In genomic region chr12:8026282-8026637, GRCh38 we compare ENCODE assay signal across 1 cellular context.
TF ChIP-seq lines count a peak whose summit lies in the region.

No MANE protein-coding gene starts in this region.

TF ChIP-seq in HepG2, 621 proteins besides CTCF, POLR2A, EP300 and RAD21 (continued from another document):
- peak in 1 of 2 experiments; percentile 13; a peak in 1 of 4 replicates for TF ChIP-seq KLF16 (CRISPR knock-in tag; IDR thresholded peaks at IDR 0.05)
- TF ChIP-seq, protein P1, sequence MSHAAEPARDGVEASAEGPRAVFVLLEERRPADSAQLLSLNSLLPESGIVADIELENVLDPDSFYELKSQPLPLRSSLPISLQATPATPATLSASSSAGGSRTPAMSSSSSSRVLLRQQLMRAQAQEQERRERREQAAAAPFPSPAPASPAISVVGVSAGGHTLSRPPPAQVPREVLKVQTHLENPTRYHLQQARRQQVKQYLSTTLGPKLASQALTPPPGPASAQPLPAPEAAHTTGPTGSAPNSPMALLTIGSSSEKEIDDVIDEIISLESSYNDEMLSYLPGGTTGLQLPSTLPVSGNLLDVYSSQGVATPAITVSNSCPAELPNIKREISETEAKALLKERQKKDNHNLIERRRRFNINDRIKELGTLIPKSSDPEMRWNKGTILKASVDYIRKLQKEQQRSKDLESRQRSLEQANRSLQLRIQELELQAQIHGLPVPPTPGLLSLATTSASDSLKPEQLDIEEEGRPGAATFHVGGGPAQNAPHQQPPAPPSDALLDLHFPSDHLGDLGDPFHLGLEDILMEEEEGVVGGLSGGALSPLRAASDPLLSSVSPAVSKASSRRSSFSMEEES (CRISPR knock-in tag; IDR thresholded peaks at IDR 0.05) = peak; percentile 18; the same call in 1 of the 2 replicates
- TF ChIP-seq MEIS2 (CRISPR knock-in tag; IDR thresholded peaks at IDR 0.05) = no peak
- TF ChIP-seq ZNF724P (CRISPR knock-in tag; IDR thresholded peaks at IDR 0.05; ENCODE audit: borderline replicate concordance) = no peak
- no peak for TF ChIP-seq SIX1 (CRISPR knock-in tag; IDR thresholded peaks at IDR 0.05; ENCODE audit: borderline replicate concordance)
- peak; percentile 4; the same call in 1 of the 2 replicates for TF ChIP-seq ZNF772 (CRISPR knock-in tag; IDR thresholded peaks at IDR 0.05)
- peak; percentile 80; the same call in 1 of the 2 replicates for TF ChIP-seq DNMT3B (CRISPR knock-in tag; conservative IDR thresholded peaks at IDR 0.05)
- peak; percentile 67; the same call in 1 of the 2 replicates for TF ChIP-seq FOXK1 (CRISPR knock-in tag; IDR thresholded peaks at IDR 0.05; ENCODE audit: borderline replicate concordance, low read depth)
- TF ChIP-seq FOXO1 (CRISPR knock-in tag; IDR thresholded peaks at IDR 0.05) = peak; percentile 76
- TF ChIP-seq NFKB2 (CRISPR knock-in tag; IDR thresholded peaks at IDR 0.05; ENCODE audit: borderline replicate concordance) = no peak
- 0 out of 2 replicates have a peak, but pooled peaks have one; percentile 50 for TF ChIP-seq ONECUT2 (CRISPR knock-in tag; IDR thresholded peaks at IDR 0.05)
- TF ChIP-seq MED1 (CRISPR knock-in tag; IDR thresholded peaks at IDR 0.05) = peak; percentile 23; the same call in 1 of the 2 replicates
- no peak for TF ChIP-seq ZNF484 (CRISPR knock-in tag; IDR thresholded peaks at IDR 0.05; ENCODE audit: borderline replicate concordance, low read depth)
- TF ChIP-seq, protein P2, sequence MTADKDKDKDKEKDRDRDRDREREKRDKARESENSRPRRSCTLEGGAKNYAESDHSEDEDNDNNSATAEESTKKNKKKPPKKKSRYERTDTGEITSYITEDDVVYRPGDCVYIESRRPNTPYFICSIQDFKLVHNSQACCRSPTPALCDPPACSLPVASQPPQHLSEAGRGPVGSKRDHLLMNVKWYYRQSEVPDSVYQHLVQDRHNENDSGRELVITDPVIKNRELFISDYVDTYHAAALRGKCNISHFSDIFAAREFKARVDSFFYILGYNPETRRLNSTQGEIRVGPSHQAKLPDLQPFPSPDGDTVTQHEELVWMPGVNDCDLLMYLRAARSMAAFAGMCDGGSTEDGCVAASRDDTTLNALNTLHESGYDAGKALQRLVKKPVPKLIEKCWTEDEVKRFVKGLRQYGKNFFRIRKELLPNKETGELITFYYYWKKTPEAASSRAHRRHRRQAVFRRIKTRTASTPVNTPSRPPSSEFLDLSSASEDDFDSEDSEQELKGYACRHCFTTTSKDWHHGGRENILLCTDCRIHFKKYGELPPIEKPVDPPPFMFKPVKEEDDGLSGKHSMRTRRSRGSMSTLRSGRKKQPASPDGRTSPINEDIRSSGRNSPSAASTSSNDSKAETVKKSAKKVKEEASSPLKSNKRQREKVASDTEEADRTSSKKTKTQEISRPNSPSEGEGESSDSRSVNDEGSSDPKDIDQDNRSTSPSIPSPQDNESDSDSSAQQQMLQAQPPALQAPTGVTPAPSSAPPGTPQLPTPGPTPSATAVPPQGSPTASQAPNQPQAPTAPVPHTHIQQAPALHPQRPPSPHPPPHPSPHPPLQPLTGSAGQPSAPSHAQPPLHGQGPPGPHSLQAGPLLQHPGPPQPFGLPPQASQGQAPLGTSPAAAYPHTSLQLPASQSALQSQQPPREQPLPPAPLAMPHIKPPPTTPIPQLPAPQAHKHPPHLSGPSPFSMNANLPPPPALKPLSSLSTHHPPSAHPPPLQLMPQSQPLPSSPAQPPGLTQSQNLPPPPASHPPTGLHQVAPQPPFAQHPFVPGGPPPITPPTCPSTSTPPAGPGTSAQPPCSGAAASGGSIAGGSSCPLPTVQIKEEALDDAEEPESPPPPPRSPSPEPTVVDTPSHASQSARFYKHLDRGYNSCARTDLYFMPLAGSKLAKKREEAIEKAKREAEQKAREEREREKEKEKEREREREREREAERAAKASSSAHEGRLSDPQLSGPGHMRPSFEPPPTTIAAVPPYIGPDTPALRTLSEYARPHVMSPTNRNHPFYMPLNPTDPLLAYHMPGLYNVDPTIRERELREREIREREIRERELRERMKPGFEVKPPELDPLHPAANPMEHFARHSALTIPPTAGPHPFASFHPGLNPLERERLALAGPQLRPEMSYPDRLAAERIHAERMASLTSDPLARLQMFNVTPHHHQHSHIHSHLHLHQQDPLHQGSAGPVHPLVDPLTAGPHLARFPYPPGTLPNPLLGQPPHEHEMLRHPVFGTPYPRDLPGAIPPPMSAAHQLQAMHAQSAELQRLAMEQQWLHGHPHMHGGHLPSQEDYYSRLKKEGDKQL (CRISPR knock-in tag; IDR thresholded peaks at IDR 0.05; ENCODE audit: low read depth) = no peak
- TF ChIP-seq PHF20 (CRISPR knock-in tag; IDR thresholded peaks at IDR 0.05) = peak; percentile 37; the same call in 1 of the 2 replicates
